ENCODE assay signal across 19 cellular contexts in the genomic region with DNA sequence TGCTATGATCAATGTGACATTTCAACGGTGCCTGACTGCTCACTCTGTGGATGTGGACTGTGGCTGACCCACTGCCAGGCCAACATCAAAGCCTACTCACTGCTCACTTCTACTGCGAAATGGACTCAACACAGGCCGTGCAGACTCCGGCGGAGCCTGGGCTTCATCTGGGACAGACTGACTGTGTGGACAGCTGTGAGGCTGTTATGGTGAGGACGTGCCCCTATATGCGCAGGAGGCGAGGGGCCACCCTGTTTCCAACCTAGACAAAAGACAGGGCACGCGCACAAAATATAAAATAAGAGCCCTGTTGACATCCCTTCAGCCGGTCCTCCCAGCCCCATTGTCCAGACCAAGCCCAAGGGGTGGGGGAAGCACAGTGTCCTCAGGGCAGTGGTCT.
A peak's percentile ranks its signal among the peaks of the same experiment; 100 is the strongest.
DNase-seq lines count a peak whose midpoint lies in the region; ATAC-seq, FAIRE-seq and TF ChIP-seq lines count a peak whose summit lies in the region.
"Had no signal": no experiment of that assay in that cellular context is flagged by ENCODE, and none has a peak within 500 bp of the region (broad histone marks: within the 10 kb centered on the region; RNA-seq: fewer than 3 reads in every experiment).

No MANE protein-coding gene starts in this region.

- H3K27me3 ChIP-seq in BLaER1 treated with 17β-estradiol and CSF1 and Interleukin-3, amounts not matched to agents 10 nM and 100 nM: no peaks in the 10 kb centered on the region
- no peaks in the 10 kb centered on the region for H3K27me3 ChIP-seq in neural progenitor cell

- H3K27ac ChIP-seq in BLaER1 treated with 17β-estradiol and CSF1 and Interleukin-3, amounts not matched to agents 10 nM and 100 nM: peak overlapping the region in 3 of 11 experiments; percentile 23 to 69 (median 63); a peak in 1 of 22 replicates
- no peak overlapping the region for H3K27ac ChIP-seq in neural progenitor cell

- peaks cover 0 to 25% (median 15%) of the 10 kb centered on the region in 11 experiments; a peak in 15 of 22 replicates for H3K9me3 ChIP-seq in BLaER1 treated with 17β-estradiol and CSF1 and Interleukin-3, amounts not matched to agents 10 nM and 100 nM (replicated peaks in 1 of 11)
- no peaks in the 10 kb centered on the region for H3K9me3 ChIP-seq in neural progenitor cell (ENCODE audit: low read depth)

- no peak overlapping the region for H3K9ac ChIP-seq in BLaER1 treated with 17β-estradiol and CSF1 and Interleukin-3, amounts not matched to agents 10 nM and 100 nM
- no peak overlapping the region for H3K9ac ChIP-seq in neural progenitor cell

- H3K4me3 ChIP-seq in BLaER1 treated with 17β-estradiol and CSF1 and Interleukin-3, amounts not matched to agents 10 nM and 100 nM: no peak overlapping the region
- H3K4me3 ChIP-seq in neural progenitor cell: no peak overlapping the region

- no peaks in the 10 kb centered on the region for H4K20me1 ChIP-seq in BLaER1 treated with 17β-estradiol and CSF1 and Interleukin-3, amounts not matched to agents 10 nM and 100 nM
- no peaks in the 10 kb centered on the region for H4K20me1 ChIP-seq in neural progenitor cell (ENCODE audit: low read depth)

- H3K9me3 Mint-ChIP-seq in osteocyte (ENCODE audit: unreplicated experiment) (peaks cover 42% of the 10 kb centered on the region), neural progenitor cell (peaks cover 3% of the 10 kb centered on the region)

- DNase-seq in iPS-NIHi7 (ENCODE audit: extremely low spot score) (peak; percentile 3), osteocyte (ENCODE audit: extremely low spot score, unreplicated experiment) (peak; percentile 74), urothelium cell line (ENCODE audit: low spot score) (no peak), neural progenitor cell (ENCODE audit: low spot score) (no peak), nucleus accumbens (lab: John Stamatoyannopoulos, UW) (no peak), left lobe of liver (ENCODE audit: low spot score) (no peak)
- DNase-seq: CD4-positive, alpha-beta T cell; CD8-positive, alpha-beta memory T cell; DMS 273 treated with DMSO at 0.1 percent for 48 hours; DMS53; DND-41; H7 had no signal

- no peaks in the 10 kb centered on the region for H3K36me3 Mint-ChIP-seq in osteocyte (ENCODE audit: unreplicated experiment)
- H3K36me3 Mint-ChIP-seq in neural progenitor cell: no peaks in the 10 kb centered on the region
- H3K36me3 Mint-ChIP-seq: CD14-positive monocyte; CD8-positive, alpha-beta memory T cell had no signal

- H2AFZ ChIP-seq in neural progenitor cell (replicated peaks): no peak overlapping the region

- no peaks in the 10 kb centered on the region for H3F3A ChIP-seq in neural progenitor cell (ENCODE audit: low read depth)

- FAIRE-seq in urothelium cell line (lab: Jason Lieb, UNC): peak; percentile 63
- FAIRE-seq: D721Med, G401.6, GM12892, H1 had no signal

- H3K4me3 Mint-ChIP-seq in osteocyte (ENCODE audit: unreplicated experiment): no peak overlapping the region
- H3K4me3 Mint-ChIP-seq in neural progenitor cell: no peak overlapping the region
- H3K4me3 Mint-ChIP-seq: CD14-positive monocyte; CD4-positive, alpha-beta T cell; CD8-positive, alpha-beta memory T cell had no signal

- H3K27me3 Mint-ChIP-seq in osteocyte (ENCODE audit: unreplicated experiment) (no peaks in the 10 kb centered on the region), neural progenitor cell (ENCODE audit: insufficient read depth, low read depth) (peaks cover 7% of the 10 kb centered on the region)
- H3K27me3 Mint-ChIP-seq: CD4-positive, alpha-beta T cell; CD8-positive, alpha-beta memory T cell had no signal

- ATAC-seq in left lobe of liver: no peak
- ATAC-seq: HCT116 had no signal

- peaks cover 14 to 20% (median 17%) of the 10 kb centered on the region in 10 experiments; a peak in 18 of 20 replicates for H3K4me1 ChIP-seq in BLaER1 treated with 17β-estradiol and CSF1 and Interleukin-3, amounts not matched to agents 10 nM and 100 nM
- H3K4me1 ChIP-seq in neural progenitor cell: no peaks in the 10 kb centered on the region

- H3K27ac Mint-ChIP-seq in osteocyte (ENCODE audit: unreplicated experiment) (no peak overlapping the region), neural progenitor cell (no peak overlapping the region)
- H3K27ac Mint-ChIP-seq: CD4-positive, alpha-beta T cell; CD8-positive, alpha-beta memory T cell had no signal

- TF ChIP-seq CTCF in osteocyte (IDR thresholded peaks at IDR 0.05) (no peak), neural progenitor cell (IDR thresholded peaks at IDR 0.05) (no peak)

- H3K79me2 ChIP-seq in neural progenitor cell (ENCODE audit: low read depth): no peaks in the 10 kb centered on the region

- H3K4me2 ChIP-seq in BLaER1 treated with 17β-estradiol and CSF1 and Interleukin-3, amounts not matched to agents 10 nM and 100 nM: peak overlapping the region in 10 of 11 experiments; percentile 26 to 70 (median 47); a peak in 16 of 22 replicates
- no peak overlapping the region for H3K4me2 ChIP-seq in neural progenitor cell

- no peaks in the 10 kb centered on the region for H3K4me1 Mint-ChIP-seq in osteocyte (ENCODE audit: unreplicated experiment)
- H3K4me1 Mint-ChIP-seq in neural progenitor cell: peaks cover 2% of the 10 kb centered on the region
- H3K4me1 Mint-ChIP-seq: CD8-positive, alpha-beta memory T cell had no signal

- no peaks in the 10 kb centered on the region for H3K36me3 ChIP-seq in BLaER1 treated with 17β-estradiol and CSF1 and Interleukin-3, amounts not matched to agents 10 nM and 100 nM
- H3K36me3 ChIP-seq in neural progenitor cell: no peaks in the 10 kb centered on the region

Comparison
In these comparisons a context has a peak if more than half of its experiments do, and no peak if none do; other contexts are left out.
1. DNase-seq: peak in iPS-NIHi7 (single experiment) and osteocyte (single experiment); none in urothelium cell line (single experiment), neural progenitor cell (single experiment), nucleus accumbens (0 of 56) and left lobe of liver (single experiment).